16 cellular contexts compared by ENCODE assay signal in the genomic region with DNA sequence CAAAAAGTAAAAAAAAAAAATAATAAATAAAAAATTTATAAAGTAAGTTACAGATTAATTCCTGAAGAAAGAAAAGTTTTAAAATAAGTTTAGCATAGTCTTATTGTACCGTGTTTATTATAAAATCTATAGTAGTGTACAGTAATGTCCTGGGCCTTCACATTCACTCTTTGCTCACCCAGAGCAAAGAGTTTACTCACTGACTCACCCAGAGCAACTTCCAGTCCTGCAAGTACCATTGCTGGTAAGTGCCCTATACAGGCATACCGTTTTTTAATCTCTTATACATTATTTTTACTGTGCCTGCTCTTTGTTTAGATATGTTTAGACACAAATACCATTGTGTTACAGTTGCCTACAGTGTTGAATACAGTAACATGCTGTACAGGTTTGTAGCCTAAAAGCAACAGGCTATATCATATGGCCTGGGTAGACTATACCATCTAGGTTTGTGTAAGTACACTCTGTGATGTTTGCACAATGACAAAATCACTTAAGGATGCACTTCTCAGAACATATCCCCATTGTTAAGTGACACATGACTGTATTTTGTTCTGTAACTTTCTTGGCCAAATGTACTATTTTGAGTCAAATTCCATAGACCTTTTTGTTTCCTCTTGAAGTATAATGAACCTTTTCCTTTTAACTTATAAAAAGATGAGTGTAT.
DNase-seq lines count a peak whose midpoint lies in the region; ATAC-seq, FAIRE-seq and TF ChIP-seq lines count a peak whose summit lies in the region.
"Had no signal": no experiment of that assay in that cellular context is flagged by ENCODE, and none has a peak within 500 bp of the region (broad histone marks: within the 10 kb centered on the region; RNA-seq: fewer than 3 reads in every experiment).

No MANE protein-coding gene starts in this region.

- ATAC-seq in GM21619 (IDR thresholded peaks at IDR 0.05; ENCODE audit: unreplicated experiment) (no peak), HG02973 (IDR thresholded peaks at IDR 0.05; ENCODE audit: unreplicated experiment) (no peak), aorta (ENCODE audit: low FRiP score) (no peak)

- H3K18ac ChIP-seq in mesenchymal stem cell (ENCODE audit: low read depth in 1 of 2, low read length in 2 of 2): no peak overlapping the region

- no peak for TF ChIP-seq CTCF in bronchial epithelial cell (IDR thresholded peaks at IDR 0.05; ENCODE audit: insufficient read depth, low read length, severe bottlenecking)

- DNase-seq in EH (ENCODE audit: low read depth) (peak; percentile 41), NCI-H226 (peak; percentile 4), bronchial epithelial cell (ENCODE audit: low read depth) (peak; percentile 81), mesenchymal stem cell (peak; percentile 61), aorta (no peak)
- DNase-seq: activated CD4-positive, alpha-beta T cell treated with anti-CD3 and anti-CD28 coated beads for 1 hour; activated CD8-positive, alpha-beta memory T cell treated with anti-CD3 and anti-CD28 coated beads, Interleukin-2, amount 50 U/mL, for 48 hours; activated naive CD4-positive, alpha-beta T cell treated with anti-CD3 and anti-CD28 coated beads, Interleukin-2, amount 10 ng/mL, durations not matched to agents 7 days and 5 days; effector memory CD4-positive, alpha-beta T cell; NCI-H2081 treated with DMSO at 0.1 percent for 48 hours; Right ventricle myocardium superior; stimulated activated CD4-positive, alpha-beta T cell treated with anti-CD3 and anti-CD28 coated beads, Interleukin-2, amount 100 ng/mL, for 24 hours had no signal

- no peak overlapping the region for H4K91ac ChIP-seq in mesenchymal stem cell (ENCODE audit: low read length)

- H3K4me2 ChIP-seq in mesenchymal stem cell (ENCODE audit: low read length, poor library complexity, severe bottlenecking): no peak overlapping the region
- H3K4me2 ChIP-seq: BLaER1 treated with 17β-estradiol and CSF1 and Interleukin-3, amounts not matched to agents 10 nM and 100 nM had no signal

- H4K8ac ChIP-seq in mesenchymal stem cell (ENCODE audit: low read length): no peak overlapping the region

- FAIRE-seq in bronchial epithelial cell (lab: Jason Lieb, UNC): no peak

- H3K27ac ChIP-seq in mesenchymal stem cell (ENCODE audit: low read length, poor library complexity, severe bottlenecking) (no peak overlapping the region), aorta (ENCODE audit: low read depth in 1 of 2, low read length in 2 of 2) (no peak overlapping the region)
- H3K27ac ChIP-seq: BLaER1 treated with 17β-estradiol and CSF1 and Interleukin-3, amounts not matched to agents 10 nM and 100 nM; cardiac muscle cell had no signal

- H3K27me3 ChIP-seq in bronchial epithelial cell (ENCODE audit: control insufficient read depth, insufficient read depth, low read length): no peaks in the 10 kb centered on the region
- H3K27me3 ChIP-seq in mesenchymal stem cell (ENCODE audit: control insufficient read depth in 1 of 2, insufficient read depth in 1 of 2, low read length in 2 of 2): no peaks in the 10 kb centered on the region
- no peaks in the 10 kb centered on the region for H3K27me3 ChIP-seq in aorta (ENCODE audit: control insufficient read depth in 1 of 2, insufficient read depth in 2 of 2, low read length in 1 of 2)
- H3K27me3 ChIP-seq: BLaER1 treated with 17β-estradiol and CSF1 and Interleukin-3, amounts not matched to agents 10 nM and 100 nM; cardiac muscle cell had no signal

- H2AFZ ChIP-seq in mesenchymal stem cell (ENCODE audit: low read depth, low read length): no peak overlapping the region

- H2BK12ac ChIP-seq in mesenchymal stem cell (ENCODE audit: low read length in 2 of 2): no peak overlapping the region

- H2BK5ac ChIP-seq in mesenchymal stem cell (ENCODE audit: low read depth, low read length, poor library complexity, severe bottlenecking): no peak overlapping the region

- H3K36me3 ChIP-seq in bronchial epithelial cell (ENCODE audit: control insufficient read depth, insufficient read depth, low read length) (no peaks in the 10 kb centered on the region), mesenchymal stem cell (ENCODE audit: control insufficient read depth in 1 of 2, insufficient read depth in 2 of 2, low read depth in 1 of 2, low read length in 2 of 2) (no peaks in the 10 kb centered on the region), aorta (ENCODE audit: control insufficient read depth in 1 of 2, insufficient read depth in 2 of 2, low read length in 1 of 2) (no peaks in the 10 kb centered on the region)
- H3K36me3 ChIP-seq: BLaER1 treated with 17β-estradiol and CSF1 and Interleukin-3, amounts not matched to agents 10 nM and 100 nM; cardiac muscle cell had no signal

- no peak overlapping the region for H3K14ac ChIP-seq in mesenchymal stem cell (ENCODE audit: low read length in 2 of 2)

- H2BK15ac ChIP-seq in mesenchymal stem cell (ENCODE audit: low read depth, poor library complexity, severe bottlenecking): no peak overlapping the region

- no peak overlapping the region for H2BK120ac ChIP-seq in mesenchymal stem cell (ENCODE audit: low read depth, low read length)

- H3K9ac ChIP-seq in mesenchymal stem cell (ENCODE audit: low read length): no peak overlapping the region
- H3K9ac ChIP-seq: BLaER1 treated with 17β-estradiol and CSF1 and Interleukin-3, amounts not matched to agents 10 nM and 100 nM had no signal

- no peaks in the 10 kb centered on the region for H3K4me1 ChIP-seq in mesenchymal stem cell (ENCODE audit: control insufficient read depth, insufficient read depth, low read depth, low read length)
- H3K4me1 ChIP-seq in aorta (ENCODE audit: control insufficient read depth in 1 of 2, insufficient read depth in 2 of 2, low read length in 2 of 2): peaks cover 0 to under 1% of the 10 kb centered on the region in 2 donors
- H3K4me1 ChIP-seq: BLaER1 treated with 17β-estradiol and CSF1 and Interleukin-3, amounts not matched to agents 10 nM and 100 nM had no signal

- no peak overlapping the region for H3K23ac ChIP-seq in mesenchymal stem cell (ENCODE audit: low read length in 2 of 2)

- no CpG with 5 or more reads among the region's 2 CpGs for WGBS in mesenchymal stem cell
- WGBS in aorta, 2 donors: 59 to 67% methylated on average over 2 of the region's 2 CpGs

- no peak overlapping the region for H3K4ac ChIP-seq in mesenchymal stem cell (ENCODE audit: low read depth in 1 of 2, low read length in 2 of 2)

- H3K4me3 ChIP-seq in bronchial epithelial cell (ENCODE audit: low read depth, low read length) (no peak overlapping the region), mesenchymal stem cell (ENCODE audit: insufficient read depth in 1 of 2, low read depth in 1 of 2, low read length in 2 of 2) (no peak overlapping the region), aorta (ENCODE audit: low read length in 2 of 2) (no peak overlapping the region)
- H3K4me3 ChIP-seq: BLaER1 treated with 17β-estradiol and CSF1 and Interleukin-3, amounts not matched to agents 10 nM and 100 nM; cardiac muscle cell had no signal

- no peaks in the 10 kb centered on the region for H3K9me3 ChIP-seq in mesenchymal stem cell (ENCODE audit: control insufficient read depth, low read length)
- no peaks in the 10 kb centered on the region for H3K9me3 ChIP-seq in aorta (ENCODE audit: control insufficient read depth, low read length)
- H3K9me3 ChIP-seq: BLaER1 treated with 17β-estradiol and CSF1 and Interleukin-3, amounts not matched to agents 10 nM and 100 nM had no signal

- H2AK5ac ChIP-seq in mesenchymal stem cell (ENCODE audit: low read length, severe bottlenecking): no peak overlapping the region

- H3K79me1 ChIP-seq in mesenchymal stem cell (replicated peaks; ENCODE audit: low read length, poor library complexity, severe bottlenecking): no peaks in the 10 kb centered on the region

- intact Hi-C loops in aorta (cut with DNase I): loop anchor here in 1 of 2 donors (10.0 kb wide), 1 partner anchor 273 kb away; a partner anchor contains a TSS

Comparison
In these comparisons a context has a peak if more than half of its experiments do, and no peak if none do; other contexts are left out.
1. DNase-seq: peak in EH (single experiment), NCI-H226 (single experiment), bronchial epithelial cell (single experiment) and mesenchymal stem cell (single experiment); none in aorta (0 of 2).